ENCODE assay signal across 6 cellular contexts in genomic region chr10:87105725-87106124, GRCh38.
"Had no signal": no experiment of that assay in that cellular context is flagged by ENCODE, and none has a peak within 500 bp of the region (broad histone marks: within the 10 kb centered on the region; RNA-seq: fewer than 3 reads in every experiment).

No MANE protein-coding gene starts in this region.

- DNase-seq: H9, HCEC 1CT, KBM-7 had no signal

- H3K27me3 Mint-ChIP-seq: IgD-negative memory B cell had no signal

- H3K9me3 Mint-ChIP-seq: GM23338, H9, IgD-negative memory B cell had no signal

- ATAC-seq: GM23338, HepG2 had no signal

- H3K27ac Mint-ChIP-seq: GM23338, IgD-negative memory B cell had no signal

- H3K4me1 Mint-ChIP-seq: GM23338, H9 had no signal

- H3K4me3 Mint-ChIP-seq: GM23338, H9, IgD-negative memory B cell had no signal

- H3K4me3 ChIP-seq: GM23338 had no signal
